In the genomic region with DNA sequence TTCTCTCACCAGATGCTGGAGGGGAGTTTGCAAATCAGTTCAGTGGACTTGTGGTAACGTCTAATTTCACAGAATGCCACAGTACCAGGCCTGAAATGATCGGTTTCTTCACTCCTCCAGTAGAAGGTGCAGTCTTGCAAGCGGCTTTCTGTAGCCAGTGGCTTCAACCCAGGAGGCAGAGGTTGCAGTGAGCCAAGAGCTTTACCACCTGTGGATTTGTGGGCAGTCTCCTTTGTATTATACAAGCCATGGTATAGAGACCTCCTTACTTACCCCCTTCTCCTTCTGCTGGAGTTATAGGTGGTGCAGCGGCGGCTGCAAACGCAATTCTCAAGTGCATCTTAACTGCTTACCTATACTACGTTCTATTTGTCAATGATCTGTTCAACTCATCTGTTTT, we compare ENCODE assay signal across 23 cellular contexts. TPM values are rescaled to one million over a fixed set of nuclear protein-coding genes. Genes with fewer than 3 reads are reported as not detected.
"Had no signal": no experiment of that assay in that cellular context is flagged by ENCODE, and none has a peak within 500 bp of the region (broad histone marks: within the 10 kb centered on the region; RNA-seq: fewer than 3 reads in every experiment).

No MANE protein-coding gene starts in this region.

- H3K4me3 Mint-ChIP-seq: naive thymus-derived CD4-positive, alpha-beta T cell had no signal

- ATAC-seq: esophagus mucosa; gastrocnemius medialis; heart right ventricle; left cardiac atrium; left lung; left ventricle myocardium superior; lower lobe of right lung; naive thymus-derived CD4-positive, alpha-beta T cell had no signal

- H3K9me3 ChIP-seq: esophagus squamous epithelium, gastrocnemius medialis, heart right ventricle, left lung, lower lobe of right lung had no signal

- DNase-seq: dermis blood vessel endothelial cell; dorsolateral prefrontal cortex; effector CD4-positive, alpha-beta T cell; effector memory CD4-positive, alpha-beta T cell; erythroblast; esophagus squamous epithelium; foreskin fibroblast; foreskin melanocyte; gastrocnemius medialis; glutamatergic neuron; head of caudate nucleus; heart right ventricle; hippocampal formation; left cardiac atrium; left lung; left ventricle myocardium superior; lower lobe of right lung; mesenchymal stem cell; midbrain; naive thymus-derived CD4-positive, alpha-beta T cell had no signal

- H3K4me1 ChIP-seq: gastrocnemius medialis, heart right ventricle, left lung, lower lobe of right lung had no signal

- H3K9me3 Mint-ChIP-seq: naive thymus-derived CD4-positive, alpha-beta T cell had no signal

- H3K27ac ChIP-seq: coronary artery, dorsolateral prefrontal cortex, epithelial cell of prostate, esophagus squamous epithelium, gastrocnemius medialis, heart right ventricle, left lung, lower lobe of right lung had no signal

- H3K4me3 ChIP-seq: coronary artery, dorsolateral prefrontal cortex, esophagus squamous epithelium, gastrocnemius medialis, heart right ventricle, left lung, lower lobe of right lung had no signal

- H3K27me3 ChIP-seq: dorsolateral prefrontal cortex, esophagus squamous epithelium, gastrocnemius medialis, heart right ventricle, left lung had no signal

- H3K27me3 Mint-ChIP-seq: naive thymus-derived CD4-positive, alpha-beta T cell had no signal

RNA-seq across cellular contexts. Expression of a gene that starts 31.5 kb away (rescaled TPM):
- polyA plus RNA-seq: naive thymus-derived CD4-positive, alpha-beta T cell had no signal
